In genomic region chr11:64339319-64339718, GRCh38 we compare ENCODE assay signal across 12 cellular contexts. TPM values are rescaled to one million over a fixed set of nuclear protein-coding genes. Genes with fewer than 3 reads are reported as not detected.
DNase-seq lines count a peak whose midpoint lies in the region; ATAC-seq and TF ChIP-seq lines count a peak whose summit lies in the region.
"Had no signal": no experiment of that assay in that cellular context is flagged by ENCODE, and none has a peak within 500 bp of the region (broad histone marks: within the 10 kb centered on the region; RNA-seq: fewer than 3 reads in every experiment).

No MANE protein-coding gene starts in this region.

- H3K4me1 Mint-ChIP-seq in CD14-positive monocyte, result peaks cover 50% of the 10 kb centered on the region
- H3K4me1 Mint-ChIP-seq in activated CD4-positive, alpha-beta memory T cell treated with anti-CD3 and anti-CD28 coated beads for 36 hours (ENCODE audit: low read depth), result peaks cover 47% of the 10 kb centered on the region

- no peaks in the 10 kb centered on the region for H3K36me3 ChIP-seq in A673 (ENCODE audit: insufficient read depth, low read length, poor library complexity, severe bottlenecking)

- no peak for ATAC-seq in left colon

- H3K36me3 Mint-ChIP-seq in CD14-positive monocyte, result peaks cover 20 to 30% of the 10 kb centered on the region in 2 donors
- peaks cover 26% of the 10 kb centered on the region for H3K36me3 Mint-ChIP-seq in activated CD4-positive, alpha-beta memory T cell treated with anti-CD3 and anti-CD28 coated beads for 36 hours

- H3K4me1 ChIP-seq in mononuclear cell (ENCODE audit: insufficient read depth, low read length) (peaks cover 57% of the 10 kb centered on the region), A673 (ENCODE audit: insufficient read depth, low read length, poor library complexity, severe bottlenecking) (no peaks in the 10 kb centered on the region)

- BruUV-seq in A673 (replicated peaks; lab: Mats Ljungman, UMichigan), result no TSS peak

- CTCF ChIA-PET in activated CD4-positive, alpha-beta memory T cell treated with anti-CD3 and anti-CD28 coated beads for 36 hours (lab: Charles Lee), result interaction anchor here (1.1 to 3.6 kb wide), 5 partner anchors 7 to 177 kb away, joined by 3 to 34 read pairs (median 8); partner anchors contain the start of genes PRDX5 and TRMT112
- CTCF ChIA-PET in A673 (lab: Charles Lee), result interaction anchor here (0.7 kb wide), 1 partner anchor 32 kb away, joined by 16 read pairs; no protein-coding TSS in a partner anchor

- H3K27me3 ChIP-seq in mononuclear cell (ENCODE audit: insufficient read depth, low read length) (no peaks in the 10 kb centered on the region), A673 (replicated peaks; ENCODE audit: insufficient read depth, low read depth, low read length, poor library complexity) (no peaks in the 10 kb centered on the region)

- H3K4me3 Mint-ChIP-seq in CD14-positive monocyte, result peak overlapping the region; percentile 85 to 90
- peak overlapping the region; percentile 91 for H3K4me3 Mint-ChIP-seq in activated CD4-positive, alpha-beta memory T cell treated with anti-CD3 and anti-CD28 coated beads for 36 hours

- H3K4me3 ChIP-seq in GM12875 (ENCODE audit: low read depth, low read length), result peak overlapping the region; percentile 58
- H3K4me3 ChIP-seq in mononuclear cell (ENCODE audit: low read length), result peak overlapping the region; percentile 60
- no peak overlapping the region for H3K4me3 ChIP-seq in A673 (ENCODE audit: low read depth, low read length, poor library complexity, severe bottlenecking)
- H3K4me3 ChIP-seq: PC-9 had no signal

- no peaks in the 10 kb centered on the region for H3K9me3 ChIP-seq in mononuclear cell (ENCODE audit: low read depth, low read length)
- no peaks in the 10 kb centered on the region for H3K9me3 ChIP-seq in A673 (ENCODE audit: low read depth, low read length, poor library complexity, severe bottlenecking)
- H3K9me3 ChIP-seq: Caco-2 had no signal

- H3K27ac ChIP-seq in A673 (ENCODE audit: low read depth, low read length, poor library complexity, severe bottlenecking), result no peak overlapping the region
- H3K27ac ChIP-seq: PC-9 had no signal

- intact Hi-C loops in CD14-positive monocyte (cut with micrococcal nuclease) (no loop called here), left colon (cut with DNase I, micrococcal nuclease) (no loop called here), A673 (cut with micrococcal nuclease; ENCODE audit: unreplicated experiment) (no loop called here)
- intact Hi-C loops in activated CD4-positive, alpha-beta memory T cell treated with anti-CD3 and anti-CD28 coated beads for 36 hours (cut with micrococcal nuclease), result no loop called here

- H3K9me3 Mint-ChIP-seq in CD14-positive monocyte, result no peaks in the 10 kb centered on the region
- no peaks in the 10 kb centered on the region for H3K9me3 Mint-ChIP-seq in activated CD4-positive, alpha-beta memory T cell treated with anti-CD3 and anti-CD28 coated beads for 36 hours
- H3K9me3 Mint-ChIP-seq: nephron had no signal

- peak overlapping the region; percentile 81 to 98 (median 94) for H3K27ac Mint-ChIP-seq in CD14-positive monocyte
- H3K27ac Mint-ChIP-seq in activated CD4-positive, alpha-beta memory T cell treated with anti-CD3 and anti-CD28 coated beads for 36 hours, result peak overlapping the region; percentile 95

- POLR2A ChIA-PET in activated CD4-positive, alpha-beta memory T cell treated with anti-CD3 and anti-CD28 coated beads for 36 hours (lab: Charles Lee), result interaction anchor here (0.5 to 1.7 kb wide), 2 partner anchors 14 to 22 kb away, joined by 3 to 15 read pairs; partner anchors contain the start of genes PRDX5 and TRMT112
- POLR2A ChIA-PET in A673 (lab: Charles Lee; ENCODE audit: low non-redundant PET), result no interaction called here

- TF ChIP-seq CTCF in CD14-positive monocyte (IDR thresholded peaks at IDR 0.05), result no peak
- no peak for TF ChIP-seq CTCF in GM12875 (IDR thresholded peaks at IDR 0.05; ENCODE audit: borderline replicate concordance, insufficient read depth, low read depth, low read length)
- no peak for TF ChIP-seq CTCF in A673 (conservative IDR thresholded peaks at IDR 0.05; ENCODE audit: low read depth, low read length)

- H3K27me3 Mint-ChIP-seq in CD14-positive monocyte (ENCODE audit: low read depth in 3 of 3), result no peaks in the 10 kb centered on the region
- no peaks in the 10 kb centered on the region for H3K27me3 Mint-ChIP-seq in activated CD4-positive, alpha-beta memory T cell treated with anti-CD3 and anti-CD28 coated beads for 36 hours

- DNase-seq in CD14-positive monocyte (ENCODE audit: low spot score) (no peak), left colon (no peak), A673 (ENCODE audit: low spot score) (no peak), NCI-H226 (no peak), NCI-H2196 treated with DMSO at 0.1 percent for 48 hours (lab: John Stamatoyannopoulos, UW; ENCODE audit: unreplicated experiment) (no peak)
- DNase-seq in activated CD4-positive, alpha-beta memory T cell treated with anti-CD3 and anti-CD28 coated beads for 36 hours, result no peak
- DNase-seq: Caco-2, cerebellar nuclear complex, PC-9 had no signal

RNA-seq across cellular contexts. Expression of gene CCDC88B, which starts 0.7 kb away (rescaled TPM):
- 10 to 100 TPM in 1 of 2 donors, 1 to 10 TPM in 1; 8.2 to 18.9 TPM for polyA plus RNA-seq in CD14-positive monocyte
- 10 to 100 TPM; 69.5 to 74.5 TPM for total RNA-seq in activated CD4-positive, alpha-beta memory T cell treated with anti-CD3 and anti-CD28 coated beads for 36 hours
- 42.7 TPM for total RNA-seq in mononuclear cell
- 10 to 100 TPM; 21.6 to 28.8 TPM for total RNA-seq in left colon
- 0.47 and 0.76 TPM in 2 replicates for total RNA-seq in A673 (2021)

RNA-seq across cellular contexts. Expression of gene RPS6KA4, which starts 19.6 kb away (rescaled TPM):
- polyA plus RNA-seq in CD14-positive monocyte, result 10 to 100 TPM; 16.2 to 24.5 TPM
- total RNA-seq in activated CD4-positive, alpha-beta memory T cell treated with anti-CD3 and anti-CD28 coated beads for 36 hours, result 10 to 100 TPM; 31.4 to 34.3 TPM
- total RNA-seq in mononuclear cell (23.5 TPM), left colon (10 to 100 TPM; 30.4 to 42.6 TPM), A673 (2021) (22.9 and 24.5 TPM in 2 replicates)

RNA-seq across cellular contexts. Expression of gene PRDX5, which starts 21.4 kb away (rescaled TPM):
- 100 to 1,000 TPM; 286 to 318 TPM for polyA plus RNA-seq in CD14-positive monocyte
- 100 to 1,000 TPM; 156 to 164 TPM for total RNA-seq in activated CD4-positive, alpha-beta memory T cell treated with anti-CD3 and anti-CD28 coated beads for 36 hours
- total RNA-seq in mononuclear cell (42.5 TPM), left colon (100 to 1,000 TPM; 272 to 327 TPM), A673 (2021) (206 and 221 TPM in 2 replicates)

RNA-seq across cellular contexts. Expression of gene TRMT112, which starts 22.0 kb away (rescaled TPM):
- 100 to 1,000 TPM; 254 to 298 TPM for polyA plus RNA-seq in CD14-positive monocyte
- 100 to 1,000 TPM; 255 to 258 TPM for total RNA-seq in activated CD4-positive, alpha-beta memory T cell treated with anti-CD3 and anti-CD28 coated beads for 36 hours
- total RNA-seq in mononuclear cell (62.1 TPM), left colon (10 to 100 TPM; 60.6 to 67.5 TPM), A673 (2021) (254 and 270 TPM in 2 replicates)

RNA-seq across cellular contexts. Expression of gene ESRRA, which starts 34.0 kb away (rescaled TPM):
- 10 to 100 TPM; 15.3 to 18.3 TPM for polyA plus RNA-seq in CD14-positive monocyte
- 10 to 100 TPM; 32.8 to 35.6 TPM for total RNA-seq in activated CD4-positive, alpha-beta memory T cell treated with anti-CD3 and anti-CD28 coated beads for 36 hours
- total RNA-seq in mononuclear cell (8.5 TPM), left colon (100 to 1,000 TPM; 185 to 212 TPM), A673 (2021) (56.2 and 63.8 TPM in 2 replicates)

Comparison
In these comparisons a context has a peak if more than half of its experiments do, and no peak if none do; other contexts are left out.
1. RNA of gene CCDC88B, which starts 0.7 kb away (total RNA-seq): 69.5 to 74.5 TPM in activated CD4-positive, alpha-beta memory T cell treated with anti-CD3 and anti-CD28 coated beads for 36 hours, 42.7 TPM in mononuclear cell (single experiment) and 21.6 to 28.8 TPM in left colon; 0.47 to 0.76 TPM in A673; every median in the first group is over 10 times any median in the second.